1 cellular context compared by ENCODE assay signal in the genomic region with DNA sequence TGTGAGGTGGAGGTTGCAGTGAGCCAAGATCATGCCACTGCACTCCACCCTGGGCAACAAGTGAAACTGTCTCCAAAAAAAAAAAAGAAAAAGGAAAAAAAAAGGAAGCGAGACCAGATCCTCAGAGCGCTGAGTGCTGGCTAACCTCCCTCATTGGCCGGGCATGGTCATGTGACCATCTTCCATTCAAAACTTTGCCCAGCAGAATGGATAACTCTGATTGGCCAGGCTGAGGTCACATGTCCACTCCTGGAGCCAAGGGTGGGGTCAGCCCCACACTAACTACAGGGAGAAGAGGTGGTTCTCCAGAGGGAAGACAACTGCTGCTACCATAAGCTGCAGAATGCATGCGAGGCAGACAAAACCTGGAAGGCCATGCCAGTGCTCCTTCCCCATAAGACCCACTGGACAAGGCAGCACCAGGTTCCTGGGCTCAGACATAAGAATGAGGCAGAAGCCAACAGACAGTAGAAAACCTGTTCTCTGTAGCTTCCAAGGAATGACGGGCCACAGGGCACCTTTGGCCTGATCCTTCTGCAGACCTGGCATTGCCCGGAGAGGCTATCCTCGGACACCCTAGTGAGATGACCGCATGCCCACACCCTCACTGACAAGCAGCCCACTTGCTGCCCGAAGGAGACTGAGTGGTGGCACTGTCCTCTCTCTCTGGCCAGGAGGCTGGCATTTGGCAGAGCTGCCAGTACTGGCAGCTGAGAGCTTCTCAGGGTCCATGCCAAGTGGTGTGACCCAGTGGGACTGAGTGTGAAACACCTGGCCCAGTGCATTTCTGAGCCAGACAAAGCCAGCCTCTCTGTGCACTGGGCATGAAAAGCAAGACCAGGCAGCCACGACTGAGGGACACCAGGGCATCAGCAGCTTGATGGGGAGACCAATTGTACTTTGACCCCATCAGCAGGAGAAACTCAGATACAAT.
TF ChIP-seq lines count a peak whose summit lies in the region.

No MANE protein-coding gene starts in this region.

TF ChIP-seq in WTC11, 78 proteins besides CTCF, POLR2A, EP300 and RAD21 (continued from another document):
- TF ChIP-seq, protein P1, sequence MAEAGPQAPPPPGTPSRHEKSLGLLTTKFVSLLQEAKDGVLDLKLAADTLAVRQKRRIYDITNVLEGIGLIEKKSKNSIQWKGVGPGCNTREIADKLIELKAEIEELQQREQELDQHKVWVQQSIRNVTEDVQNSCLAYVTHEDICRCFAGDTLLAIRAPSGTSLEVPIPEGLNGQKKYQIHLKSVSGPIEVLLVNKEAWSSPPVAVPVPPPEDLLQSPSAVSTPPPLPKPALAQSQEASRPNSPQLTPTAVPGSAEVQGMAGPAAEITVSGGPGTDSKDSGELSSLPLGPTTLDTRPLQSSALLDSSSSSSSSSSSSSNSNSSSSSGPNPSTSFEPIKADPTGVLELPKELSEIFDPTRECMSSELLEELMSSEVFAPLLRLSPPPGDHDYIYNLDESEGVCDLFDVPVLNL (CRISPR knock-in tag; IDR thresholded peaks at IDR 0.05; ENCODE audit: borderline replicate concordance, low read depth), result no peak
- TF ChIP-seq, protein P2, sequence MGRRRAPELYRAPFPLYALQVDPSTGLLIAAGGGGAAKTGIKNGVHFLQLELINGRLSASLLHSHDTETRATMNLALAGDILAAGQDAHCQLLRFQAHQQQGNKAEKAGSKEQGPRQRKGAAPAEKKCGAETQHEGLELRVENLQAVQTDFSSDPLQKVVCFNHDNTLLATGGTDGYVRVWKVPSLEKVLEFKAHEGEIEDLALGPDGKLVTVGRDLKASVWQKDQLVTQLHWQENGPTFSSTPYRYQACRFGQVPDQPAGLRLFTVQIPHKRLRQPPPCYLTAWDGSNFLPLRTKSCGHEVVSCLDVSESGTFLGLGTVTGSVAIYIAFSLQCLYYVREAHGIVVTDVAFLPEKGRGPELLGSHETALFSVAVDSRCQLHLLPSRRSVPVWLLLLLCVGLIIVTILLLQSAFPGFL (CRISPR knock-in tag; IDR thresholded peaks at IDR 0.05; ENCODE audit: borderline replicate concordance), result no peak
- TF ChIP-seq, protein P3, sequence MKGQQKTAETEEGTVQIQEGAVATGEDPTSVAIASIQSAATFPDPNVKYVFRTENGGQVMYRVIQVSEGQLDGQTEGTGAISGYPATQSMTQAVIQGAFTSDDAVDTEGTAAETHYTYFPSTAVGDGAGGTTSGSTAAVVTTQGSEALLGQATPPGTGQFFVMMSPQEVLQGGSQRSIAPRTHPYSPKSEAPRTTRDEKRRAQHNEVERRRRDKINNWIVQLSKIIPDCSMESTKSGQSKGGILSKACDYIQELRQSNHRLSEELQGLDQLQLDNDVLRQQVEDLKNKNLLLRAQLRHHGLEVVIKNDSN (CRISPR knock-in tag; IDR thresholded peaks at IDR 0.05), result peak; percentile 56; the same call in 1 of the 2 replicates
- no peak for TF ChIP-seq ZNF232 (CRISPR knock-in tag; IDR thresholded peaks at IDR 0.05)
